9 cellular contexts compared by ENCODE assay signal in genomic region chr15:100901702-100902435, GRCh38. TPM values are rescaled to one million over a fixed set of nuclear protein-coding genes. Genes with fewer than 3 reads are reported as not detected.
DNase-seq lines count a peak whose midpoint lies in the region; ATAC-seq and TF ChIP-seq lines count a peak whose summit lies in the region.
"Had no signal": no experiment of that assay in that cellular context is flagged by ENCODE, and none has a peak within 500 bp of the region (broad histone marks: within the 10 kb centered on the region; RNA-seq: fewer than 3 reads in every experiment).

No MANE protein-coding gene starts in this region.

- H2AFZ ChIP-seq in ACC112 (ENCODE audit: low read length, unreplicated experiment) = peak overlapping the region; percentile 99
- H2AFZ ChIP-seq in osteoblast (ENCODE audit: low read length) = peak overlapping the region; percentile 89

- H3K27ac Mint-ChIP-seq in activated T-helper 17 cell treated with anti-CD3 and anti-CD28 coated beads, Interleukin-2, amount 50 U/mL, for 72 hours = no peak overlapping the region

- H3K4me2 ChIP-seq in osteoblast (ENCODE audit: insufficient read depth, low read length) = peak overlapping the region; percentile 76

- peak overlapping the region; percentile 64 for H3K27ac ChIP-seq in ACC112 (ENCODE audit: low read depth, low read length)
- peak overlapping the region; percentile 95 for H3K27ac ChIP-seq in SJCRH30
- H3K27ac ChIP-seq in osteoblast (ENCODE audit: low read depth, low read length) = peak overlapping the region; percentile 86

- H3K4me1 ChIP-seq in ACC112 (ENCODE audit: control insufficient read depth, insufficient read depth, low read length, unreplicated experiment) (peaks cover 12% of the 10 kb centered on the region), SJCRH30 (peaks cover 44% of the 10 kb centered on the region), osteoblast (ENCODE audit: insufficient read depth, low read length) (peaks cover 27% of the 10 kb centered on the region)

- peaks cover 19% of the 10 kb centered on the region for H3K27me3 Mint-ChIP-seq in activated T-helper 17 cell treated with anti-CD3 and anti-CD28 coated beads, Interleukin-2, amount 50 U/mL, for 72 hours

- H3K4me3 Mint-ChIP-seq in activated T-helper 17 cell treated with anti-CD3 and anti-CD28 coated beads, Interleukin-2, amount 50 U/mL, for 72 hours = no peak overlapping the region

- H3K4me3 ChIP-seq in ACC112 (ENCODE audit: low read depth, low read length) (peak overlapping the region; percentile 69), SJCRH30 (peak overlapping the region; percentile 54), osteoblast (ENCODE audit: insufficient read depth, low read length) (peak overlapping the region; percentile 62)

- H3K9me3 Mint-ChIP-seq in activated T-helper 17 cell treated with anti-CD3 and anti-CD28 coated beads, Interleukin-2, amount 50 U/mL, for 72 hours = no peaks in the 10 kb centered on the region

- H4K20me1 ChIP-seq in osteoblast (ENCODE audit: insufficient read depth, low read length) = no peaks in the 10 kb centered on the region

- H3K4me1 Mint-ChIP-seq in activated T-helper 17 cell treated with anti-CD3 and anti-CD28 coated beads, Interleukin-2, amount 50 U/mL, for 72 hours = no peaks in the 10 kb centered on the region

- no peak for TF ChIP-seq CTCF in osteoblast (IDR thresholded peaks at IDR 0.05; ENCODE audit: extremely low read depth, low read depth, low read length)

- no peaks in the 10 kb centered on the region for H3K36me3 Mint-ChIP-seq in activated T-helper 17 cell treated with anti-CD3 and anti-CD28 coated beads, Interleukin-2, amount 50 U/mL, for 72 hours (ENCODE audit: low read depth)

- ATAC-seq in GM18870 (IDR thresholded peaks at IDR 0.05; ENCODE audit: unreplicated experiment) (no peak), GM18861 (IDR thresholded peaks at IDR 0.05; ENCODE audit: unreplicated experiment) (no peak), GM21619 (IDR thresholded peaks at IDR 0.05; ENCODE audit: unreplicated experiment) (no peak)
- no peak for ATAC-seq in activated T-helper 17 cell treated with anti-CD3 and anti-CD28 coated beads, Interleukin-2, amount 50 U/mL, for 72 hours (replicated peaks)

- H3K9me3 ChIP-seq in SJCRH30 (replicated peaks) = no peaks in the 10 kb centered on the region
- no peaks in the 10 kb centered on the region for H3K9me3 ChIP-seq in osteoblast (ENCODE audit: low read depth, low read length)

- DNase-seq in SJCRH30 = peak; percentile 85 to 87
- DNase-seq in fibroblast of peridontal ligament (ENCODE audit: extremely low read depth) = peak; percentile 40
- DNase-seq in osteoblast (ENCODE audit: insufficient read length, low spot score, missing footprints) = peak; percentile 90
- DNase-seq: effector memory CD4-positive, alpha-beta T cell had no signal

- H3K27me3 ChIP-seq in ACC112 (ENCODE audit: insufficient read depth, low read length) (no peaks in the 10 kb centered on the region), SJCRH30 (no peaks in the 10 kb centered on the region), osteoblast (ENCODE audit: insufficient read depth, low read length) (no peaks in the 10 kb centered on the region)

- H3K79me2 ChIP-seq in ACC112 (ENCODE audit: control insufficient read depth, insufficient read depth, low read length, unreplicated experiment) = no peaks in the 10 kb centered on the region
- H3K79me2 ChIP-seq in osteoblast (ENCODE audit: insufficient read depth, low read length) = no peaks in the 10 kb centered on the region

- H3K36me3 ChIP-seq in ACC112 (ENCODE audit: insufficient read depth, low read length) = peaks cover 3% of the 10 kb centered on the region; the same call in 1 of the 2 replicates
- peaks cover 44% of the 10 kb centered on the region for H3K36me3 ChIP-seq in SJCRH30
- no peaks in the 10 kb centered on the region for H3K36me3 ChIP-seq in osteoblast (ENCODE audit: insufficient read depth, low read length)

RNA-seq across cellular contexts. Expression of gene LRRK1, which starts 17.3 kb away (rescaled TPM):
- total RNA-seq in SJCRH30 (2014; rRNA removed; shearing (Covaris generic)) = 5.5 and 5.8 TPM in 2 replicates
- total RNA-seq in osteoblast = 14.1 and 15.2 TPM in 2 replicates
- total RNA-seq in activated T-helper 17 cell treated with anti-CD3 and anti-CD28 coated beads, Interleukin-2, amount 50 U/mL, for 72 hours = under 1 TPM; 0.74 to 0.82 TPM

RNA-seq across cellular contexts. Expression of gene ALDH1A3, which starts 22.2 kb away (rescaled TPM):
- total RNA-seq in SJCRH30 (2014; rRNA removed; shearing (Covaris generic)) = 148 and 154 TPM in 2 replicates
- 54.6 and 61.6 TPM in 2 replicates for total RNA-seq in osteoblast
- total RNA-seq in activated T-helper 17 cell treated with anti-CD3 and anti-CD28 coated beads, Interleukin-2, amount 50 U/mL, for 72 hours = not detected

Comparison
In these comparisons a context has a peak if more than half of its experiments do, and no peak if none do; other contexts are left out.
1. DNase-seq: peak in every context shown above with its lines; median percentile 90 in osteoblast; 86 in SJCRH30; 40 in fibroblast of peridontal ligament.
2. RNA of gene ALDH1A3, which starts 22.2 kb away (total RNA-seq): 148 to 154 TPM in SJCRH30 and 54.6 to 61.6 TPM in osteoblast; not detected in activated T-helper 17 cell treated with anti-CD3 and anti-CD28 coated beads, Interleukin-2, amount 50 U/mL, for 72 hours; every median in the first group is over 10 times any median in the second.
3. Peak in every context shown above with its lines, with median percentiles within 50 percentile points of each other: H3K27ac ChIP-seq and H3K4me3 ChIP-seq.